Comparison of ENCODE assay signal across 1 cellular context in the genomic region with DNA sequence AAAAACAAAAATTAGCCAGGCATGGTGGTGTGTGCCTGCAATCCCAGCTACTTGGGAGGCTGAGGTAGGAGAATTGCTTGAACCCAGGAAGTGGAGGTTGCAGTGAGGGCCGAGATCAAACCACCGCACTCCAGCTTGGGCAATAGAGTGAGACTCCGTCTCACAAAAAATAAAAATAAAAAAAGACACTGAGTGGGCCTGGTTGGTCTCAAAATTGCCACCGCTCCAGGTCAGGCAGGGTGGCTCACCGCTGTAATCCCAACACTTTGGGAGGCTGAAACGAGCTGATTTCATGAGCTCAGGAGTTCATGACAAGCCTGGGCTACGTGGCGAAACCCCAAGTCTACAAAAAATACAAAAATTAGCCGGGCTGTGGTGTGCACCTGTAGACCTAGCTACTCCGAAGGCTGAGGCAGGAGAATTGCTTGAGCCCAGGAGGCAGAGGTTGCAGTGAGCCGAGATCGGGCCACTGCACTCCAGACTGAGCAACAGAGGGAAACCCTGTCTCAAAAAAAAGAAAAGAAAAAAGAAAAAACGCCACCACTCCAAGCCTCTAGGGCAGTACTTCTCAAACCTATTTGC.
TF ChIP-seq lines count a peak whose summit lies in the region.

No MANE protein-coding gene starts in this region.

TF ChIP-seq in GM12878, 131 proteins besides CTCF, POLR2A, EP300 and RAD21 (continued from another document):
- TF ChIP-seq, protein P1, sequence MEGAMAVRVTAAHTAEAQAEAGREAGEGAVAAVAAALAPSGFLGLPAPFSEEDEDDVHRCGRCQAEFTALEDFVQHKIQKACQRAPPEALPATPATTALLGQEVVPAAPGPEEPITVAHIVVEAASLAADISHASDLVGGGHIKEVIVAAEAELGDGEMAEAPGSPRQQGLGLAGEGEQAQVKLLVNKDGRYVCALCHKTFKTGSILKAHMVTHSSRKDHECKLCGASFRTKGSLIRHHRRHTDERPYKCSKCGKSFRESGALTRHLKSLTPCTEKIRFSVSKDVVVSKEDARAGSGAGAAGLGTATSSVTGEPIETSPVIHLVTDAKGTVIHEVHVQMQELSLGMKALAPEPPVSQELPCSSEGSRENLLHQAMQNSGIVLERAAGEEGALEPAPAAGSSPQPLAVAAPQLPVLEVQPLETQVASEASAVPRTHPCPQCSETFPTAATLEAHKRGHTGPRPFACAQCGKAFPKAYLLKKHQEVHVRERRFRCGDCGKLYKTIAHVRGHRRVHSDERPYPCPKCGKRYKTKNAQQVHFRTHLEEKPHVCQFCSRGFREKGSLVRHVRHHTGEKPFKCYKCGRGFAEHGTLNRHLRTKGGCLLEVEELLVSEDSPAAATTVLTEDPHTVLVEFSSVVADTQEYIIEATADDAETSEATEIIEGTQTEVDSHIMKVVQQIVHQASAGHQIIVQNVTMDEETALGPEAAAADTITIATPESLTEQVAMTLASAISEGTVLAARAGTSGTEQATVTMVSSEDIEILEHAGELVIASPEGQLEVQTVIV (IDR thresholded peaks at IDR 0.05; ENCODE audit: borderline replicate concordance, partially characterized antibody): no peak
- TF ChIP-seq, protein P2, sequence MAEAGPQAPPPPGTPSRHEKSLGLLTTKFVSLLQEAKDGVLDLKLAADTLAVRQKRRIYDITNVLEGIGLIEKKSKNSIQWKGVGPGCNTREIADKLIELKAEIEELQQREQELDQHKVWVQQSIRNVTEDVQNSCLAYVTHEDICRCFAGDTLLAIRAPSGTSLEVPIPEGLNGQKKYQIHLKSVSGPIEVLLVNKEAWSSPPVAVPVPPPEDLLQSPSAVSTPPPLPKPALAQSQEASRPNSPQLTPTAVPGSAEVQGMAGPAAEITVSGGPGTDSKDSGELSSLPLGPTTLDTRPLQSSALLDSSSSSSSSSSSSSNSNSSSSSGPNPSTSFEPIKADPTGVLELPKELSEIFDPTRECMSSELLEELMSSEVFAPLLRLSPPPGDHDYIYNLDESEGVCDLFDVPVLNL (IDR thresholded peaks at IDR 0.05; ENCODE audit: low read depth, low read length): no peak
- TF ChIP-seq, protein P3, sequence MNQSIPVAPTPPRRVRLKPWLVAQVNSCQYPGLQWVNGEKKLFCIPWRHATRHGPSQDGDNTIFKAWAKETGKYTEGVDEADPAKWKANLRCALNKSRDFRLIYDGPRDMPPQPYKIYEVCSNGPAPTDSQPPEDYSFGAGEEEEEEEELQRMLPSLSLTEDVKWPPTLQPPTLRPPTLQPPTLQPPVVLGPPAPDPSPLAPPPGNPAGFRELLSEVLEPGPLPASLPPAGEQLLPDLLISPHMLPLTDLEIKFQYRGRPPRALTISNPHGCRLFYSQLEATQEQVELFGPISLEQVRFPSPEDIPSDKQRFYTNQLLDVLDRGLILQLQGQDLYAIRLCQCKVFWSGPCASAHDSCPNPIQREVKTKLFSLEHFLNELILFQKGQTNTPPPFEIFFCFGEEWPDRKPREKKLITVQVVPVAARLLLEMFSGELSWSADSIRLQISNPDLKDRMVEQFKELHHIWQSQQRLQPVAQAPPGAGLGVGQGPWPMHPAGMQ (IDR thresholded peaks at IDR 0.05; ENCODE audit: borderline replicate concordance): no peak
- TF ChIP-seq, protein P4, sequence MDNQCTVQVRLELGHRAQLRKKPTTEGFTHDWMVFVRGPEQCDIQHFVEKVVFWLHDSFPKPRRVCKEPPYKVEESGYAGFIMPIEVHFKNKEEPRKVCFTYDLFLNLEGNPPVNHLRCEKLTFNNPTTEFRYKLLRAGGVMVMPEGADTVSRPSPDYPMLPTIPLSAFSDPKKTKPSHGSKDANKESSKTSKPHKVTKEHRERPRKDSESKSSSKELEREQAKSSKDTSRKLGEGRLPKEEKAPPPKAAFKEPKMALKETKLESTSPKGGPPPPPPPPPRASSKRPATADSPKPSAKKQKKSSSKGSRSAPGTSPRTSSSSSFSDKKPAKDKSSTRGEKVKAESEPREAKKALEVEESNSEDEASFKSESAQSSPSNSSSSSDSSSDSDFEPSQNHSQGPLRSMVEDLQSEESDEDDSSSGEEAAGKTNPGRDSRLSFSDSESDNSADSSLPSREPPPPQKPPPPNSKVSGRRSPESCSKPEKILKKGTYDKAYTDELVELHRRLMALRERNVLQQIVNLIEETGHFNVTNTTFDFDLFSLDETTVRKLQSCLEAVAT (IDR thresholded peaks at IDR 0.05): peak; percentile 66
- TF ChIP-seq, protein P5, sequence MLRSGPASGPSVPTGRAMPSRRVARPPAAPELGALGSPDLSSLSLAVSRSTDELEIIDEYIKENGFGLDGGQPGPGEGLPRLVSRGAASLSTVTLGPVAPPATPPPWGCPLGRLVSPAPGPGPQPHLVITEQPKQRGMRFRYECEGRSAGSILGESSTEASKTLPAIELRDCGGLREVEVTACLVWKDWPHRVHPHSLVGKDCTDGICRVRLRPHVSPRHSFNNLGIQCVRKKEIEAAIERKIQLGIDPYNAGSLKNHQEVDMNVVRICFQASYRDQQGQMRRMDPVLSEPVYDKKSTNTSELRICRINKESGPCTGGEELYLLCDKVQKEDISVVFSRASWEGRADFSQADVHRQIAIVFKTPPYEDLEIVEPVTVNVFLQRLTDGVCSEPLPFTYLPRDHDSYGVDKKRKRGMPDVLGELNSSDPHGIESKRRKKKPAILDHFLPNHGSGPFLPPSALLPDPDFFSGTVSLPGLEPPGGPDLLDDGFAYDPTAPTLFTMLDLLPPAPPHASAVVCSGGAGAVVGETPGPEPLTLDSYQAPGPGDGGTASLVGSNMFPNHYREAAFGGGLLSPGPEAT (IDR thresholded peaks at IDR 0.05; ENCODE audit: low read depth): 0 out of 2 replicates have a peak, but pooled peaks have one; percentile 15
- TF ChIP-seq STAT3 (IDR thresholded peaks at IDR 0.05; ENCODE audit: low read depth, low read length) (no peak), RCOR1 (conservative IDR thresholded peaks at IDR 0.05; ENCODE audit: low read depth, low read length) (no peak), MYC (IDR thresholded peaks at IDR 0.05; ENCODE audit: insufficient read depth, insufficient read length, insufficient replicate concordance, low read length, severe bottlenecking) (no peak), TCF12 (IDR thresholded peaks at IDR 0.05; ENCODE audit: low read depth, low read length) (no peak), SREBF1 (IDR thresholded peaks at IDR 0.05; ENCODE audit: low read length) (no peak), YBX1 (IDR thresholded peaks at IDR 0.05) (no peak), SMARCA5 (IDR thresholded peaks at IDR 0.05) (peak; percentile 7; the same call in 1 of the 2 replicates), SMAD1 (IDR thresholded peaks at IDR 0.05; ENCODE audit: low read depth, partially characterized antibody) (no peak), ZBED1 (IDR thresholded peaks at IDR 0.05; ENCODE audit: borderline replicate concordance) (no peak), FOS (IDR thresholded peaks at IDR 0.05; ENCODE audit: borderline replicate concordance, extremely low read depth, insufficient read length) (no peak), ZNF622 (IDR thresholded peaks at IDR 0.05) (no peak), NR2F1 (conservative IDR thresholded peaks at IDR 0.05) (no peak), SMAD5 (IDR thresholded peaks at IDR 0.05; ENCODE audit: low read depth) (no peak)
- TF ChIP-seq, protein P6, sequence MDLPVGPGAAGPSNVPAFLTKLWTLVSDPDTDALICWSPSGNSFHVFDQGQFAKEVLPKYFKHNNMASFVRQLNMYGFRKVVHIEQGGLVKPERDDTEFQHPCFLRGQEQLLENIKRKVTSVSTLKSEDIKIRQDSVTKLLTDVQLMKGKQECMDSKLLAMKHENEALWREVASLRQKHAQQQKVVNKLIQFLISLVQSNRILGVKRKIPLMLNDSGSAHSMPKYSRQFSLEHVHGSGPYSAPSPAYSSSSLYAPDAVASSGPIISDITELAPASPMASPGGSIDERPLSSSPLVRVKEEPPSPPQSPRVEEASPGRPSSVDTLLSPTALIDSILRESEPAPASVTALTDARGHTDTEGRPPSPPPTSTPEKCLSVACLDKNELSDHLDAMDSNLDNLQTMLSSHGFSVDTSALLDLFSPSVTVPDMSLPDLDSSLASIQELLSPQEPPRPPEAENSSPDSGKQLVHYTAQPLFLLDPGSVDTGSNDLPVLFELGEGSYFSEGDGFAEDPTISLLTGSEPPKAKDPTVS (IDR thresholded peaks at IDR 0.05; ENCODE audit: low read depth, low read length): no peak
